Comparison of ENCODE assay signal across 32 cellular contexts in genomic region chr21:32990666-32991065, GRCh38. TPM values are rescaled to one million over a fixed set of nuclear protein-coding genes. Genes with fewer than 3 reads are reported as not detected.
"Had no signal": no experiment of that assay in that cellular context is flagged by ENCODE, and none has a peak within 500 bp of the region (broad histone marks: within the 10 kb centered on the region; RNA-seq: fewer than 3 reads in every experiment).

No MANE protein-coding gene starts in this region.

- H3K4me1 ChIP-seq: left lung, lower lobe of right lung, pancreas, prostate gland, right lobe of liver, tibial nerve, uterus had no signal

- H3K4me3 ChIP-seq: left lung, lower lobe of right lung, pancreas, prostate gland, right lobe of liver, smooth muscle cell, tibial nerve, uterus had no signal

- H3K9me3 ChIP-seq: left lung, lower lobe of right lung, pancreas, prostate gland, right lobe of liver, uterus had no signal

- H3K36me3 ChIP-seq: left lung, lower lobe of right lung, pancreas, prostate gland, right lobe of liver, tibial nerve, uterus had no signal

- H3K27ac Mint-ChIP-seq: nephron; stimulated activated memory B cell treated with anti-CD40 and anti-IgM and Interleukin-4, amounts not matched to agents 10 μg/mL and 1 μg/mL and 100 μg/mL, for 72 hours; stimulated activated naive CD8-positive, alpha-beta T cell treated with anti-CD3 and anti-CD28 coated beads, Interleukin-15, amount 100 ng/mL, for 72 hours; type B pancreatic cell had no signal

- ATAC-seq: left cardiac atrium; left lung; lower lobe of right lung; naive thymus-derived CD8-positive, alpha-beta T cell; pancreas; right lobe of liver; stimulated activated memory B cell treated with anti-CD40 and anti-IgM and Interleukin-4, amounts not matched to agents 10 μg/mL and 1 μg/mL and 100 μg/mL, for 72 hours; stimulated activated naive CD8-positive, alpha-beta T cell treated with anti-CD3 and anti-CD28 coated beads, Interleukin-15, amount 100 ng/mL, for 72 hours had no signal

- H3K4me1 Mint-ChIP-seq: naive thymus-derived CD8-positive, alpha-beta T cell; nephron; neural crest cell; stimulated activated memory B cell treated with anti-CD40 and anti-IgM and Interleukin-4, amounts not matched to agents 10 μg/mL and 1 μg/mL and 100 μg/mL, for 72 hours; stimulated activated naive CD8-positive, alpha-beta T cell treated with anti-CD3 and anti-CD28 coated beads, Interleukin-15, amount 100 ng/mL, for 72 hours had no signal

- DNase-seq: hippocampal formation; kidney glomerular epithelial cell; left cardiac atrium; left lung; lower lobe of right lung; mammary epithelial cell; mesenchymal stem cell; naive thymus-derived CD8-positive, alpha-beta T cell; pancreas; posterior cingulate gyrus; right lobe of liver; stimulated activated CD4-positive, alpha-beta T cell treated with anti-CD3 and anti-CD28 coated beads, Interleukin-1b, Interleukin-23, amount 100 ng/mL, for 48 hours; stimulated activated CD4-positive, alpha-beta T cell treated with anti-CD3 and anti-CD28 coated beads, Interleukin-2, amount 100 ng/mL, for 48 hours; stimulated activated CD4-positive, alpha-beta T cell treated with anti-CD3 and anti-CD28 coated beads, Interleukin-4, amount 100 ng/mL, for 4 hours; stimulated activated CD8-positive, alpha-beta memory T cell treated with anti-CD3 and anti-CD28 coated beads, Interleukin-4, amount 100 ng/mL, for 48 hours; stimulated activated naive CD4-positive, alpha-beta T cell treated with Interleukin-2 at 50 U/mL for 16 hours; stimulated activated naive CD8-positive, alpha-beta T cell treated with anti-CD3 and anti-CD28 coated beads, Interleukin-15, amount 100 ng/mL, for 72 hours; substantia nigra; uterus had no signal

- H3K27me3 ChIP-seq: right lobe of liver, tibial nerve had no signal

- H3K4me2 ChIP-seq: smooth muscle cell had no signal

- H3K27ac ChIP-seq: left lung, lower lobe of right lung, pancreas, prostate gland, right lobe of liver, tibial nerve, uterus had no signal

- H3K9me3 Mint-ChIP-seq: stimulated activated naive CD8-positive, alpha-beta T cell treated with anti-CD3 and anti-CD28 coated beads, Interleukin-15, amount 100 ng/mL, for 72 hours; type B pancreatic cell had no signal

- H3K36me3 Mint-ChIP-seq: stimulated activated memory B cell treated with anti-CD40 and anti-IgM and Interleukin-4, amounts not matched to agents 10 μg/mL and 1 μg/mL and 100 μg/mL, for 72 hours; type B pancreatic cell had no signal

- H3K4me3 Mint-ChIP-seq: naive thymus-derived CD8-positive, alpha-beta T cell; nephron; neural crest cell; stimulated activated memory B cell treated with anti-CD40 and anti-IgM and Interleukin-4, amounts not matched to agents 10 μg/mL and 1 μg/mL and 100 μg/mL, for 72 hours; stimulated activated naive CD8-positive, alpha-beta T cell treated with anti-CD3 and anti-CD28 coated beads, Interleukin-15, amount 100 ng/mL, for 72 hours; type B pancreatic cell had no signal

RNA-seq across cellular contexts. Expression of gene OLIG2, which starts 35.1 kb away (rescaled TPM):
- total RNA-seq: left cardiac atrium; liver; lower lobe of right lung; mammary epithelial cell; mucosa of gallbladder; naive thymus-derived CD8-positive, alpha-beta T cell; omental fat pad; prostate gland; right lobe of liver; skeletal muscle tissue; smooth muscle cell; ureter; uterus had no signal
- polyA plus RNA-seq: keratinocyte; liver; mammary epithelial cell; naive thymus-derived CD8-positive, alpha-beta T cell; pancreas; smooth muscle cell had no signal
